Comparison of ENCODE assay signal across 29 cellular contexts in the genomic region with DNA sequence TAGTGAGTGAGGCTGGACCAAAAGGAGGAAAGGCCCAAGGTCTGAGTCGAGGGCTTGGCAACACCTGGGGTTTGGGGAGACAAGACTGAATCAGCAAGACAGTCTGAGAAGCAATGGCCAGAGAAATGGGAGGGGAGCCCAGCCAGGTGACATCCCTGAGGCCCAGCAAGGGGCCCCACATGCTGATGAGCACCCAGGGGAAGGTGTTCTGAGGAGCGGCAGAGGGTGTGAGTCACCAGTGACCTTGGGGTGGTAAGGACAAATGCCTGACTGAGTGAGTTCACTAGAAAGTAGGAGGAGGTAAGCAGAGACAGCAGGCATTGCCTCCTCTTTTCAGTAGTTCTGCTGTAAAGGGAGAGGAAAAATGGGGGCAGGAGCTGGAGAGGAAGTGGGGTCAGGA.
DNase-seq lines count a peak whose midpoint lies in the region; ATAC-seq and FAIRE-seq lines count a peak whose summit lies in the region.
"Had no signal": no experiment of that assay in that cellular context is flagged by ENCODE, and none has a peak within 500 bp of the region (broad histone marks: within the 10 kb centered on the region; RNA-seq: fewer than 3 reads in every experiment).

No MANE protein-coding gene starts in this region.

- 41 to 65% (median 58%) methylated on average over 2 of the region's 2 CpGs for WGBS in small intestine, 3 donors

- no peaks in the 10 kb centered on the region for H3K9me3 ChIP-seq in small intestine (ENCODE audit: control insufficient read depth, low read depth)
- H3K9me3 ChIP-seq: BE2C had no signal

- H3K27ac ChIP-seq in small intestine (ENCODE audit: low read depth in 1 of 2, low read length in 1 of 2), result no peak overlapping the region
- H3K27ac ChIP-seq: SK-N-MC had no signal

- no peaks in the 10 kb centered on the region for H3K4me1 Mint-ChIP-seq in activated T-cell treated with anti-CD3 and anti-CD28 coated beads, Interleukin-2, amount 50 U/mL, for 4 hours (ENCODE audit: low read depth)
- H3K4me1 Mint-ChIP-seq in activated T-cell treated with anti-CD3 and anti-CD28 coated beads, Interleukin-2, amount 50 U/mL, for 24 hours (ENCODE audit: low read depth), result no peaks in the 10 kb centered on the region
- no peaks in the 10 kb centered on the region for H3K4me1 Mint-ChIP-seq in activated T-helper 17 cell treated with anti-CD3 and anti-CD28 coated beads, Interleukin-2, amount 50 U/mL, for 72 hours
- H3K4me1 Mint-ChIP-seq in effector memory CD8-positive, alpha-beta T cell (ENCODE audit: low read depth in 2 of 2), result no peaks in the 10 kb centered on the region
- H3K4me1 Mint-ChIP-seq: CD8-positive, alpha-beta memory T cell; central memory CD8-positive, alpha-beta T cell had no signal

- no peak overlapping the region for H3K27ac Mint-ChIP-seq in activated T-cell treated with anti-CD3 and anti-CD28 coated beads, Interleukin-2, amount 50 U/mL, for 24 hours
- no peak overlapping the region for H3K27ac Mint-ChIP-seq in activated T-helper 17 cell treated with anti-CD3 and anti-CD28 coated beads, Interleukin-2, amount 50 U/mL, for 72 hours
- H3K27ac Mint-ChIP-seq in effector memory CD8-positive, alpha-beta T cell, result no peak overlapping the region
- H3K27ac Mint-ChIP-seq: activated naive CD4-positive, alpha-beta T cell treated with anti-CD3 and anti-CD28 coated beads, Interleukin-2, amount 50 U/mL, for 72 hours; activated T-helper 1 cell treated with anti-CD3 and anti-CD28 coated beads, Interleukin-12 subunit alpha, Interleukin-12 subunit beta, Interleukin-2, Interleukin-4 antibody, amounts not matched to agents 30 ng/mL and 10 ng/mL and 1 ng/mL, durations not matched to agents 14 hours and 24 hours and 36 hours; CD8-positive, alpha-beta memory T cell; naive thymus-derived CD4-positive, alpha-beta T cell had no signal

- H3K27me3 Mint-ChIP-seq in activated T-cell treated with anti-CD3 and anti-CD28 coated beads, Interleukin-2, amount 50 U/mL, for 4 hours (ENCODE audit: low read depth), result no peaks in the 10 kb centered on the region
- H3K27me3 Mint-ChIP-seq in activated T-cell treated with anti-CD3 and anti-CD28 coated beads, Interleukin-2, amount 50 U/mL, for 24 hours, result peaks cover 20% of the 10 kb centered on the region
- peaks cover 25% of the 10 kb centered on the region for H3K27me3 Mint-ChIP-seq in activated T-helper 17 cell treated with anti-CD3 and anti-CD28 coated beads, Interleukin-2, amount 50 U/mL, for 72 hours
- H3K27me3 Mint-ChIP-seq in effector memory CD8-positive, alpha-beta T cell, result peaks cover 20 to 38% of the 10 kb centered on the region in 2 donors

- H3K4me3 ChIP-seq in small intestine (ENCODE audit: low read depth in 1 of 2, low read length in 2 of 2), result no peak overlapping the region
- H3K4me3 ChIP-seq: SK-N-MC had no signal

- FAIRE-seq in small intestine (lab: Jason Lieb, UNC), result no peak

- no peaks in the 10 kb centered on the region for H3K36me3 Mint-ChIP-seq in activated T-cell treated with anti-CD3 and anti-CD28 coated beads, Interleukin-2, amount 50 U/mL, for 4 hours (ENCODE audit: insufficient read depth)
- no peaks in the 10 kb centered on the region for H3K36me3 Mint-ChIP-seq in activated T-cell treated with anti-CD3 and anti-CD28 coated beads, Interleukin-2, amount 50 U/mL, for 24 hours (ENCODE audit: low read depth)
- H3K36me3 Mint-ChIP-seq in activated T-helper 17 cell treated with anti-CD3 and anti-CD28 coated beads, Interleukin-2, amount 50 U/mL, for 72 hours (ENCODE audit: low read depth), result no peaks in the 10 kb centered on the region
- H3K36me3 Mint-ChIP-seq in effector memory CD8-positive, alpha-beta T cell (ENCODE audit: insufficient read depth), result no peaks in the 10 kb centered on the region
- H3K36me3 Mint-ChIP-seq: activated naive CD4-positive, alpha-beta T cell treated with anti-CD3 and anti-CD28 coated beads, Interleukin-2, amount 50 U/mL, for 72 hours; CD8-positive, alpha-beta memory T cell; IgD-negative memory B cell; naive thymus-derived CD4-positive, alpha-beta T cell had no signal

- H3K4me3 Mint-ChIP-seq in activated T-cell treated with anti-CD3 and anti-CD28 coated beads, Interleukin-2, amount 50 U/mL, for 4 hours, result no peak overlapping the region
- H3K4me3 Mint-ChIP-seq in activated T-cell treated with anti-CD3 and anti-CD28 coated beads, Interleukin-2, amount 50 U/mL, for 24 hours, result no peak overlapping the region
- no peak overlapping the region for H3K4me3 Mint-ChIP-seq in activated T-helper 17 cell treated with anti-CD3 and anti-CD28 coated beads, Interleukin-2, amount 50 U/mL, for 72 hours
- no peak overlapping the region for H3K4me3 Mint-ChIP-seq in effector memory CD8-positive, alpha-beta T cell
- H3K4me3 Mint-ChIP-seq: activated T-helper 1 cell treated with anti-CD3 and anti-CD28 coated beads, Interleukin-12 subunit alpha, Interleukin-12 subunit beta, Interleukin-2, Interleukin-4 antibody, amounts not matched to agents 30 ng/mL and 10 ng/mL and 1 ng/mL, durations not matched to agents 14 hours and 24 hours and 36 hours; CD8-positive, alpha-beta memory T cell; central memory CD8-positive, alpha-beta T cell; IgD-negative memory B cell; naive thymus-derived CD4-positive, alpha-beta T cell had no signal

- H3K9me3 Mint-ChIP-seq in activated T-cell treated with anti-CD3 and anti-CD28 coated beads, Interleukin-2, amount 50 U/mL, for 4 hours, result no peaks in the 10 kb centered on the region
- no peaks in the 10 kb centered on the region for H3K9me3 Mint-ChIP-seq in activated T-cell treated with anti-CD3 and anti-CD28 coated beads, Interleukin-2, amount 50 U/mL, for 24 hours
- H3K9me3 Mint-ChIP-seq in activated T-helper 17 cell treated with anti-CD3 and anti-CD28 coated beads, Interleukin-2, amount 50 U/mL, for 72 hours, result no peaks in the 10 kb centered on the region
- H3K9me3 Mint-ChIP-seq in effector memory CD8-positive, alpha-beta T cell, result no peaks in the 10 kb centered on the region
- H3K9me3 Mint-ChIP-seq: activated T-helper 1 cell treated with anti-CD3 and anti-CD28 coated beads, Interleukin-12 subunit alpha, Interleukin-12 subunit beta, Interleukin-2, Interleukin-4 antibody, amounts not matched to agents 30 ng/mL and 10 ng/mL and 1 ng/mL, durations not matched to agents 14 hours and 24 hours and 36 hours; CD8-positive, alpha-beta memory T cell; central memory CD8-positive, alpha-beta T cell; IgD-negative memory B cell; naive thymus-derived CD4-positive, alpha-beta T cell had no signal

- no peak for DNase-seq in activated T-cell treated with anti-CD3 and anti-CD28 coated beads, Interleukin-2, amount 50 U/mL, for 4 hours
- no peak for DNase-seq in activated T-cell treated with anti-CD3 and anti-CD28 coated beads, Interleukin-2, amount 50 U/mL, for 24 hours
- DNase-seq in Daoy (ENCODE audit: low read depth), result peak; percentile 26
- peak; percentile 6 for DNase-seq in small intestine
- no peak for DNase-seq in effector memory CD8-positive, alpha-beta T cell
- DNase-seq: ACHN; activated CD4-positive, CD25-positive, alpha-beta regulatory T cell treated with anti-CD3 and anti-CD28 coated beads, Interleukin-2, amount 50 U/mL, for 72 hours; BE2C; CD8-positive, alpha-beta memory T cell; DMS 273 treated with DMSO at 0.1 percent for 48 hours; GOT3; left ventricle myocardium superior; midbrain; naive thymus-derived CD4-positive, alpha-beta T cell; NCI-H1105 treated with DMSO at 0.1 percent for 48 hours; NCI-H2081 treated with DMSO at 0.1 percent for 48 hours; NCI-H226; NCI-H82; nucleus accumbens; T-helper 2 cell; trophoblast cell had no signal

- H3K36me3 ChIP-seq in small intestine (ENCODE audit: control insufficient read depth in 2 of 2, insufficient read depth in 2 of 2, low read length in 2 of 2), result no peaks in the 10 kb centered on the region
- H3K36me3 ChIP-seq: BE2C had no signal

- no peaks in the 10 kb centered on the region for H3K27me3 ChIP-seq in small intestine (ENCODE audit: control insufficient read depth in 2 of 2, insufficient read depth in 2 of 2, low read length in 2 of 2)
- H3K27me3 ChIP-seq: BE2C had no signal

- H3K4me1 ChIP-seq in small intestine (ENCODE audit: control insufficient read depth in 2 of 2, insufficient read depth in 1 of 2, low read depth in 1 of 2, low read length in 1 of 2), result no peaks in the 10 kb centered on the region
- H3K4me1 ChIP-seq: BE2C had no signal

- peak; percentile 18 to 46 for ATAC-seq in activated T-cell treated with anti-CD3 and anti-CD28 coated beads, Interleukin-2, amount 50 U/mL, for 4 hours
- peak; percentile 72 for ATAC-seq in activated T-helper 17 cell treated with anti-CD3 and anti-CD28 coated beads, Interleukin-2, amount 50 U/mL, for 72 hours (replicated peaks)
- ATAC-seq in GM21360 (IDR thresholded peaks at IDR 0.05; ENCODE audit: unreplicated experiment) (no peak), HG02973 (IDR thresholded peaks at IDR 0.05; ENCODE audit: unreplicated experiment) (no peak)
- ATAC-seq in effector memory CD8-positive, alpha-beta T cell (replicated peaks), result no peak
- ATAC-seq: activated naive CD4-positive, alpha-beta T cell treated with anti-CD3 and anti-CD28 coated beads, Interleukin-2, amount 50 U/mL, for 72 hours; left ventricle myocardium superior; naive thymus-derived CD4-positive, alpha-beta T cell had no signal

Comparison
In these comparisons a context has a peak if more than half of its experiments do, and no peak if none do; other contexts are left out.
1. ATAC-seq: peak in activated T-cell treated with anti-CD3 and anti-CD28 coated beads, Interleukin-2, amount 50 U/mL, for 4 hours (2 of 2) and activated T-helper 17 cell treated with anti-CD3 and anti-CD28 coated beads, Interleukin-2, amount 50 U/mL, for 72 hours (single experiment); none in GM21360 (single experiment), effector memory CD8-positive, alpha-beta T cell (single experiment) and HG02973 (single experiment).
2. DNase-seq: peak in Daoy (single experiment) and small intestine (single experiment); none in activated T-cell treated with anti-CD3 and anti-CD28 coated beads, Interleukin-2, amount 50 U/mL, for 4 hours (single experiment), activated T-cell treated with anti-CD3 and anti-CD28 coated beads, Interleukin-2, amount 50 U/mL, for 24 hours (single experiment) and effector memory CD8-positive, alpha-beta T cell (0 of 3).